In the genomic region with DNA sequence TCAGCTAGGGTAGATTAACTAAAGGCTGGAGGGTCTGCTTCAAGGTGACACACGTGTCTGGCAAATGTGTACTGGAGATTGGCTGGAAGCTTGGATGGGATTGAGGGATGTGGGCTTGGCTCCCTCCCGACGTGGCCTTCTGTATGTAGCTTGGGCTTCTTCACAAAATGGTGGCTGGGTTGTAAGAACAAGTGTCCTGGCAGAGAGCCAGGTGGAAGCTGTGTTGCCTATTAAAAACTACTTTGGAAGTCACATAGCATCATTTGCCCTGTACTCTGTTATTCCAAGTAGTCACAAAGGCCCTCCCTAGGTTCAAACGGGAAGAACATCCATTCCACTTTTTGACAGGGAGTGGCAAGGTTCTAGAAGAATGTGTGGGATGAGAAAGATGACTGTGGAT, we compare ENCODE assay signal across 1 cellular context.
TF ChIP-seq lines count a peak whose summit lies in the region.

No MANE protein-coding gene starts in this region.

TF ChIP-seq in GM12878, 131 proteins besides CTCF, POLR2A, EP300 and RAD21 (continued from another document):
- TF ChIP-seq, protein P1, sequence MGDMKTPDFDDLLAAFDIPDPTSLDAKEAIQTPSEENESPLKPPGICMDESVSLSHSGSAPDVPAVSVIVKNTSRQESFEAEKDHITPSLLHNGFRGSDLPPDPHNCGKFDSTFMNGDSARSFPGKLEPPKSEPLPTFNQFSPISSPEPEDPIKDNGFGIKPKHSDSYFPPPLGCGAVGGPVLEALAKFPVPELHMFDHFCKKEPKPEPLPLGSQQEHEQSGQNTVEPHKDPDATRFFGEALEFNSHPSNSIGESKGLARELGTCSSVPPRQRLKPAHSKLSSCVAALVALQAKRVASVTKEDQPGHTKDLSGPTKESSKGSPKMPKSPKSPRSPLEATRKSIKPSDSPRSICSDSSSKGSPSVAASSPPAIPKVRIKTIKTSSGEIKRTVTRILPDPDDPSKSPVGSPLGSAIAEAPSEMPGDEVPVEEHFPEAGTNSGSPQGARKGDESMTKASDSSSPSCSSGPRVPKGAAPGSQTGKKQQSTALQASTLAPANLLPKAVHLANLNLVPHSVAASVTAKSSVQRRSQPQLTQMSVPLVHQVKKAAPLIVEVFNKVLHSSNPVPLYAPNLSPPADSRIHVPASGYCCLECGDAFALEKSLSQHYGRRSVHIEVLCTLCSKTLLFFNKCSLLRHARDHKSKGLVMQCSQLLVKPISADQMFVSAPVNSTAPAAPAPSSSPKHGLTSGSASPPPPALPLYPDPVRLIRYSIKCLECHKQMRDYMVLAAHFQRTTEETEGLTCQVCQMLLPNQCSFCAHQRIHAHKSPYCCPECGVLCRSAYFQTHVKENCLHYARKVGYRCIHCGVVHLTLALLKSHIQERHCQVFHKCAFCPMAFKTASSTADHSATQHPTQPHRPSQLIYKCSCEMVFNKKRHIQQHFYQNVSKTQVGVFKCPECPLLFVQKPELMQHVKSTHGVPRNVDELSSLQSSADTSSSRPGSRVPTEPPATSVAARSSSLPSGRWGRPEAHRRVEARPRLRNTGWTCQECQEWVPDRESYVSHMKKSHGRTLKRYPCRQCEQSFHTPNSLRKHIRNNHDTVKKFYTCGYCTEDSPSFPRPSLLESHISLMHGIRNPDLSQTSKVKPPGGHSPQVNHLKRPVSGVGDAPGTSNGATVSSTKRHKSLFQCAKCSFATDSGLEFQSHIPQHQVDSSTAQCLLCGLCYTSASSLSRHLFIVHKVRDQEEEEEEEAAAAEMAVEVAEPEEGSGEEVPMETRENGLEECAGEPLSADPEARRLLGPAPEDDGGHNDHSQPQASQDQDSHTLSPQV (IDR thresholded peaks at IDR 0.05): no peak
- no peak for TF ChIP-seq SREBF2 (IDR thresholded peaks at IDR 0.05; ENCODE audit: low read length)
- no peak for TF ChIP-seq TCF3 (IDR thresholded peaks at IDR 0.05; ENCODE audit: borderline replicate concordance, insufficient read depth, low read depth, low read length)
- TF ChIP-seq, protein P2, sequence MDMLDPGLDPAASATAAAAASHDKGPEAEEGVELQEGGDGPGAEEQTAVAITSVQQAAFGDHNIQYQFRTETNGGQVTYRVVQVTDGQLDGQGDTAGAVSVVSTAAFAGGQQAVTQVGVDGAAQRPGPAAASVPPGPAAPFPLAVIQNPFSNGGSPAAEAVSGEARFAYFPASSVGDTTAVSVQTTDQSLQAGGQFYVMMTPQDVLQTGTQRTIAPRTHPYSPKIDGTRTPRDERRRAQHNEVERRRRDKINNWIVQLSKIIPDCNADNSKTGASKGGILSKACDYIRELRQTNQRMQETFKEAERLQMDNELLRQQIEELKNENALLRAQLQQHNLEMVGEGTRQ (IDR thresholded peaks at IDR 0.05; ENCODE audit: borderline replicate concordance, low read depth, low read length): no peak
- TF ChIP-seq PML (IDR thresholded peaks at IDR 0.05; ENCODE audit: low read length): no peak
- no peak for TF ChIP-seq ATF7 (IDR thresholded peaks at IDR 0.05; ENCODE audit: low read depth)
